Comparison of ENCODE assay signal across 15 cellular contexts in genomic region chr16:28880955-28881354, GRCh38. TPM values are rescaled to one million over a fixed set of nuclear protein-coding genes. Genes with fewer than 3 reads are reported as not detected.
DNase-seq lines count a peak whose midpoint lies in the region; ATAC-seq and TF ChIP-seq lines count a peak whose summit lies in the region.
"Had no signal": no experiment of that assay in that cellular context is flagged by ENCODE, and none has a peak within 500 bp of the region (broad histone marks: within the 10 kb centered on the region; RNA-seq: fewer than 3 reads in every experiment).

No MANE protein-coding gene starts in this region.

- no peak overlapping the region for H3K27ac ChIP-seq in right atrium auricular region
- no peak overlapping the region for H3K27ac ChIP-seq in iPS-20b (ENCODE audit: low read length)
- H3K27ac ChIP-seq: cardiac muscle cell, epithelial cell of prostate had no signal

- H3K27me3 Mint-ChIP-seq in activated B cell treated with CpG ODN at 0.5 μM for 24 hours = peaks cover 5% of the 10 kb centered on the region
- H3K27me3 Mint-ChIP-seq in stimulated activated naive CD8-positive, alpha-beta T cell treated with anti-CD3 and anti-CD28 coated beads, Interleukin-15, amount 100 ng/mL, for 72 hours = peaks cover 31% of the 10 kb centered on the region

- CTCF ChIA-PET in activated B cell treated with CpG ODN at 0.5 μM for 24 hours (lab: Charles Lee) = no interaction called here

- intact Hi-C loops in Right ventricle myocardium inferior (cut with DNase I) = loop anchor here (5.0 kb wide), 1 partner anchor 46 kb away; the partner anchor contains the start of gene RABEP2
- intact Hi-C loops in activated B cell treated with CpG ODN at 0.5 μM for 24 hours (cut with micrococcal nuclease) = no loop called here

- ATAC-seq in Right ventricle myocardium inferior (no peak), activated B cell treated with CpG ODN at 0.5 μM for 24 hours (ENCODE audit: low read depth) (no peak), left lobe of liver (no peak), esophagus mucosa (no peak)
- no peak for ATAC-seq in stimulated activated naive CD8-positive, alpha-beta T cell treated with anti-CD3 and anti-CD28 coated beads, Interleukin-15, amount 100 ng/mL, for 72 hours
- ATAC-seq: HCT116 had no signal

- TF ChIP-seq CTCF in right atrium auricular region (IDR thresholded peaks at IDR 0.05) (no peak), activated B cell treated with CpG ODN at 0.5 μM for 24 hours (IDR thresholded peaks at IDR 0.05) (no peak)

- H3K36me3 ChIP-seq in right atrium auricular region (no peaks in the 10 kb centered on the region), iPS-20b (ENCODE audit: insufficient read depth, low read depth, low read length) (no peaks in the 10 kb centered on the region)
- H3K36me3 ChIP-seq: cardiac muscle cell had no signal

- H3K4me1 Mint-ChIP-seq in activated B cell treated with CpG ODN at 0.5 μM for 24 hours = peaks cover 14% of the 10 kb centered on the region
- peaks cover 47% of the 10 kb centered on the region for H3K4me1 Mint-ChIP-seq in stimulated activated naive CD8-positive, alpha-beta T cell treated with anti-CD3 and anti-CD28 coated beads, Interleukin-15, amount 100 ng/mL, for 72 hours

- H3K27me3 ChIP-seq in right atrium auricular region (no peaks in the 10 kb centered on the region), iPS-20b (ENCODE audit: insufficient read depth, low read length) (peaks cover 15% of the 10 kb centered on the region)
- H3K27me3 ChIP-seq: cardiac muscle cell had no signal

- H3K4me3 ChIP-seq in right atrium auricular region = no peak overlapping the region
- peak overlapping the region; percentile 96; the same call in 1 of the 2 replicates for H3K4me3 ChIP-seq in iPS-20b (ENCODE audit: low read length)

- H3K9ac ChIP-seq in iPS-20b (ENCODE audit: low read depth, low read length) = no peak overlapping the region; the same call in 1 of the 2 replicates

- H3K36me3 Mint-ChIP-seq in activated B cell treated with CpG ODN at 0.5 μM for 24 hours (ENCODE audit: low read depth) = no peaks in the 10 kb centered on the region

- POLR2A ChIA-PET in activated B cell treated with CpG ODN at 0.5 μM for 24 hours (lab: Charles Lee) = interaction anchor here (0.5 to 2.8 kb wide), 3 partner anchors 17 to 1992 kb away, joined by 5 to 22 read pairs (median 20); partner anchors contain the start of gene SH2B1

- DNase-seq in Right ventricle myocardium inferior (ENCODE audit: missing footprints) = peak; percentile 4
- DNase-seq in right atrium auricular region (ENCODE audit: low spot score) = no peak
- DNase-seq in activated B cell treated with CpG ODN at 0.5 μM for 24 hours = no peak
- DNase-seq in stimulated activated naive CD8-positive, alpha-beta T cell treated with anti-CD3 and anti-CD28 coated beads, Interleukin-15, amount 100 ng/mL, for 72 hours = no peak
- DNase-seq in left lobe of liver (ENCODE audit: low spot score) = no peak
- no peak for DNase-seq in G401 (ENCODE audit: low spot score)
- DNase-seq: GDM1; NCI-H69; stimulated activated CD4-positive, alpha-beta T cell treated with anti-CD3 and anti-CD28 coated beads, Interleukin-2, amount 100 ng/mL, for 24 hours had no signal

- peaks cover 0 to 15% of the 10 kb centered on the region in 2 donors for H3K4me1 ChIP-seq in right atrium auricular region
- H3K4me1 ChIP-seq in iPS-20b (ENCODE audit: insufficient read depth, low read length) = peaks cover 12% of the 10 kb centered on the region; the same call in 1 of the 2 replicates

- no peaks in the 10 kb centered on the region for H3K9me3 Mint-ChIP-seq in activated B cell treated with CpG ODN at 0.5 μM for 24 hours
- H3K9me3 Mint-ChIP-seq in stimulated activated naive CD8-positive, alpha-beta T cell treated with anti-CD3 and anti-CD28 coated beads, Interleukin-15, amount 100 ng/mL, for 72 hours = peaks cover 0 to 7% of the 10 kb centered on the region in 2 donors

- no peak overlapping the region for H3K27ac Mint-ChIP-seq in activated B cell treated with CpG ODN at 0.5 μM for 24 hours
- peak overlapping the region in 1 of 2 donors; percentile 52 for H3K27ac Mint-ChIP-seq in stimulated activated naive CD8-positive, alpha-beta T cell treated with anti-CD3 and anti-CD28 coated beads, Interleukin-15, amount 100 ng/mL, for 72 hours

- H3K9me3 ChIP-seq in right atrium auricular region = no peaks in the 10 kb centered on the region
- no peaks in the 10 kb centered on the region for H3K9me3 ChIP-seq in iPS-20b (ENCODE audit: insufficient read depth, low read depth, low read length)

- in situ Hi-C loops in G401 (cut with HindIII; ENCODE audit: low sequenced_read_pairs) = no loop called here

- H3K4me3 Mint-ChIP-seq in activated B cell treated with CpG ODN at 0.5 μM for 24 hours = peak overlapping the region; percentile 51
- peak overlapping the region; percentile 84 to 91 for H3K4me3 Mint-ChIP-seq in stimulated activated naive CD8-positive, alpha-beta T cell treated with anti-CD3 and anti-CD28 coated beads, Interleukin-15, amount 100 ng/mL, for 72 hours

RNA-seq across cellular contexts. Expression of gene ATP2A1, which starts 2.7 kb away (rescaled TPM):
- total RNA-seq in Right ventricle myocardium inferior (0.11 TPM), right atrium auricular region (under 1 TPM in 1 of 2 donors, not detected in 1; 0.26 TPM), activated B cell treated with CpG ODN at 0.5 μM for 24 hours (0.71 and 1.0 TPM in 2 replicates), left lobe of liver (1.4 TPM), esophagus mucosa (0.48 TPM)
- total RNA-seq in G401 (2014; rRNA removed; shearing (Covaris generic)) = 7.8 and 11.1 TPM in 2 replicates

RNA-seq across cellular contexts. Expression of gene SH2B1, which starts 17.3 kb away (rescaled TPM):
- total RNA-seq in Right ventricle myocardium inferior (41.3 TPM), right atrium auricular region (10 to 100 TPM; 31.9 to 36.7 TPM), activated B cell treated with CpG ODN at 0.5 μM for 24 hours (65.5 and 77.1 TPM in 2 replicates), left lobe of liver (30.8 TPM), esophagus mucosa (15.7 TPM)
- 26.0 and 30.9 TPM in 2 replicates for total RNA-seq in G401 (2014; rRNA removed; shearing (Covaris generic))

RNA-seq across cellular contexts. Expression of gene TUFM, which starts 34.8 kb away (rescaled TPM):
- 252 TPM for total RNA-seq in Right ventricle myocardium inferior
- total RNA-seq in right atrium auricular region = 100 to 1,000 TPM; 122 to 165 TPM
- total RNA-seq in activated B cell treated with CpG ODN at 0.5 μM for 24 hours = 189 and 206 TPM in 2 replicates
- total RNA-seq in left lobe of liver = 177 TPM
- total RNA-seq in esophagus mucosa = 137 TPM
- 98.3 and 136 TPM in 2 replicates for total RNA-seq in G401 (2014; rRNA removed; shearing (Covaris generic))

RNA-seq across cellular contexts. Expression of gene RABEP2, which starts 44.1 kb away (rescaled TPM):
- total RNA-seq in Right ventricle myocardium inferior (22.3 TPM), right atrium auricular region (10 to 100 TPM; 18.2 to 22.5 TPM), activated B cell treated with CpG ODN at 0.5 μM for 24 hours (93.5 and 110 TPM in 2 replicates), left lobe of liver (6.8 TPM), esophagus mucosa (15.8 TPM)
- 22.6 and 34.6 TPM in 2 replicates for total RNA-seq in G401 (2014; rRNA removed; shearing (Covaris generic))

RNA-seq across cellular contexts. Expression of gene CD19, which starts 50.8 kb away (rescaled TPM):
- total RNA-seq in Right ventricle myocardium inferior = not detected
- total RNA-seq in right atrium auricular region = under 1 TPM in 1 of 2 donors, not detected in 1; 0.24 TPM
- 295 and 316 TPM in 2 replicates for total RNA-seq in activated B cell treated with CpG ODN at 0.5 μM for 24 hours
- total RNA-seq in left lobe of liver = not detected
- 0.40 TPM for total RNA-seq in esophagus mucosa
- total RNA-seq in G401 (2014; rRNA removed; shearing (Covaris generic)) = 0.10 TPM in 1 of 2 replicates, not detected in the other
- total RNA-seq: pulmonary artery endothelial cell had no signal
